ENCODE assay signal across 1 cellular context in the genomic region with DNA sequence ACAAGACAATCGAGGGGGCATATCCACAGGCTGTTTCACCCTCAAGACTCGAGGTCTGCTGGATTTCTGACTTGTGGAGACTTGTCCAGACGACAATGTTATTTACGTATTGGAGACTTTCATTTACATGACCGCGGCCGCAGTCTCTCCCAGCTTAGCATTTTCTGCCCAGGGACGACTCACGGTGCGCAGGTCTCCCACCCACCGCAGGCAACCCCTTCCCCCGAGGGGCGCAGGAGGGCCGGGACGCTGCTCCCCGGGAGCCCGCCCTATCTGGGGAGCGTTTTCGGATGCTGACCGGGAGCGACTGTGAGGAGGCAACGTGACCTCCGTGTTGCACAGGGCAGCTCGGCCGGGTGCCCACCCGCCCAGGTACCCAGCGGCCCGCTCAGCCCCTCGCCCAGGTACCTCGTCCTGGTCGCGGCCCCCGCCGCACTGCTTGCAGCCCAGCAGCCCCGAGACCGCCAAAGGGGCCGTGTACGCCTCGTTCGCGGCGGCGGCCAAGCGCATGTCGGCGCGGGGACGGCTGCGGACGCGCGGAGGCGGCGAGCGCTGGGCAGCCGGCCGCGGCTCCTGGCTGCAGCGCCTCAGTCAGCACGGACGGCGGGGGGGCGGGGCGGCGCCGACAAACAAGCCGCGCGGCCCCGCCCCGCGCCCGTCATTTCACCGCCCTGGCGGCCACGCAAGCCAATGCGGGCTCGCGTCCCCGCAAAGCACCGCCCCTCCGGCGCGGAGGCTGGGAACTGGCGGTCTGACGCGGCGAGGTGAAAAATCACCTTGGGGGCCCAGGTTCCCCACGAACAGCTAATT.
TF ChIP-seq lines count a peak whose summit lies in the region.

No MANE protein-coding gene starts in this region.

TF ChIP-seq in K562, 482 proteins besides CTCF, POLR2A, EP300 and RAD21 (continued from another document and continues in another):
- TF ChIP-seq, protein P1, sequence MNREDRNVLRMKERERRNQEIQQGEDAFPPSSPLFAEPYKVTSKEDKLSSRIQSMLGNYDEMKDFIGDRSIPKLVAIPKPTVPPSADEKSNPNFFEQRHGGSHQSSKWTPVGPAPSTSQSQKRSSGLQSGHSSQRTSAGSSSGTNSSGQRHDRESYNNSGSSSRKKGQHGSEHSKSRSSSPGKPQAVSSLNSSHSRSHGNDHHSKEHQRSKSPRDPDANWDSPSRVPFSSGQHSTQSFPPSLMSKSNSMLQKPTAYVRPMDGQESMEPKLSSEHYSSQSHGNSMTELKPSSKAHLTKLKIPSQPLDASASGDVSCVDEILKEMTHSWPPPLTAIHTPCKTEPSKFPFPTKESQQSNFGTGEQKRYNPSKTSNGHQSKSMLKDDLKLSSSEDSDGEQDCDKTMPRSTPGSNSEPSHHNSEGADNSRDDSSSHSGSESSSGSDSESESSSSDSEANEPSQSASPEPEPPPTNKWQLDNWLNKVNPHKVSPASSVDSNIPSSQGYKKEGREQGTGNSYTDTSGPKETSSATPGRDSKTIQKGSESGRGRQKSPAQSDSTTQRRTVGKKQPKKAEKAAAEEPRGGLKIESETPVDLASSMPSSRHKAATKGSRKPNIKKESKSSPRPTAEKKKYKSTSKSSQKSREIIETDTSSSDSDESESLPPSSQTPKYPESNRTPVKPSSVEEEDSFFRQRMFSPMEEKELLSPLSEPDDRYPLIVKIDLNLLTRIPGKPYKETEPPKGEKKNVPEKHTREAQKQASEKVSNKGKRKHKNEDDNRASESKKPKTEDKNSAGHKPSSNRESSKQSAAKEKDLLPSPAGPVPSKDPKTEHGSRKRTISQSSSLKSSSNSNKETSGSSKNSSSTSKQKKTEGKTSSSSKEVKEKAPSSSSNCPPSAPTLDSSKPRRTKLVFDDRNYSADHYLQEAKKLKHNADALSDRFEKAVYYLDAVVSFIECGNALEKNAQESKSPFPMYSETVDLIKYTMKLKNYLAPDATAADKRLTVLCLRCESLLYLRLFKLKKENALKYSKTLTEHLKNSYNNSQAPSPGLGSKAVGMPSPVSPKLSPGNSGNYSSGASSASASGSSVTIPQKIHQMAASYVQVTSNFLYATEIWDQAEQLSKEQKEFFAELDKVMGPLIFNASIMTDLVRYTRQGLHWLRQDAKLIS (CRISPR knock-in tag; IDR thresholded peaks at IDR 0.05), result 0 out of 2 replicates have a peak, but pooled peaks have one; percentile 47
- TF ChIP-seq RB1 (IDR thresholded peaks at IDR 0.05; ENCODE audit: low read depth) (peak; percentile 78), FIP1L1 (IDR thresholded peaks at IDR 0.05; ENCODE audit: low read depth, low read length, poor library complexity, severe bottlenecking) (peak; percentile 55), HDAC6 (IDR thresholded peaks at IDR 0.05; ENCODE audit: low read depth, low read length) (peak; percentile 97), MYC (IDR thresholded peaks at IDR 0.05; ENCODE audit: low read depth, low read length) (peak; percentile 42), MYC (CRISPR knock-in tag; IDR thresholded peaks at IDR 0.05; ENCODE audit: borderline replicate concordance, low read depth) (no peak), PTRF (tag; IDR thresholded peaks at IDR 0.05) (no peak), SMC3 (conservative IDR thresholded peaks at IDR 0.05; ENCODE audit: insufficient read depth, low read depth, low read length) (0 out of 2 replicates have a peak, but pooled peaks have one; percentile 1), L3MBTL2 (IDR thresholded peaks at IDR 0.05) (peak; percentile 95), ZNF263 (CRISPR knock-in tag; IDR thresholded peaks at IDR 0.05; ENCODE audit: borderline replicate concordance) (peak; percentile 12; the same call in 1 of the 2 replicates), MTA3 (IDR thresholded peaks at IDR 0.05; ENCODE audit: borderline replicate concordance) (peak; percentile 37; the same call in 1 of the 2 replicates), CCNT2 (IDR thresholded peaks at IDR 0.05; ENCODE audit: borderline replicate concordance, extremely low read depth, insufficient read length, low read depth, low read length) (peak; percentile 74), CREB1 (IDR thresholded peaks at IDR 0.05) (peak; percentile 63; the same call in 1 of the 2 replicates), CREB1 (CRISPR knock-in tag; IDR thresholded peaks at IDR 0.05) (peak; percentile 69), ZFP1 (CRISPR knock-in tag; IDR thresholded peaks at IDR 0.05) (no peak), BRD9 (IDR thresholded peaks at IDR 0.05; ENCODE audit: low read depth, partially characterized antibody) (no peak), KHSRP (IDR thresholded peaks at IDR 0.05) (no peak), MAZ (CRISPR knock-in tag; conservative IDR thresholded peaks at IDR 0.05 in 1 of 2, IDR thresholded peaks at IDR 0.05 in 1 of 2) (peak; percentile 48 to 59), POLR2AphosphoS5 (IDR thresholded peaks at IDR 0.05; ENCODE audit: control insufficient read depth, insufficient read depth, low read depth, low read length) (peak; percentile 55; the same call in 1 of the 2 replicates), RCOR1 (IDR thresholded peaks at IDR 0.05; ENCODE audit: borderline replicate concordance in 1 of 2, low read depth in 2 of 2, low read length in 2 of 2) (peak in 1 of 2 experiments; percentile 44; a peak in 1 of 4 replicates), SRSF9 (IDR thresholded peaks at IDR 0.05; ENCODE audit: borderline replicate concordance, low read depth, low read length) (no peak), SIN3B (IDR thresholded peaks at IDR 0.05; ENCODE audit: low read depth) (0 out of 2 replicates have a peak, but pooled peaks have one; percentile 34), KAT7 (CRISPR knock-in tag; IDR thresholded peaks at IDR 0.05; ENCODE audit: borderline replicate concordance) (peak; percentile 93; the same call in 1 of the 2 replicates), MBD2 (IDR thresholded peaks at IDR 0.05; ENCODE audit: borderline replicate concordance, low read depth) (0 out of 2 replicates have a peak, but pooled peaks have one; percentile 32), NFXL1 (CRISPR knock-in tag; IDR thresholded peaks at IDR 0.05) (no peak), TCF3 (CRISPR knock-in tag; IDR thresholded peaks at IDR 0.05) (0 out of 2 replicates have a peak, but pooled peaks have one; percentile 5), SUPT5H (IDR thresholded peaks at IDR 0.05) (0 out of 2 replicates have a peak, but pooled peaks have one; percentile 64), GATAD2B (IDR thresholded peaks at IDR 0.05; ENCODE audit: borderline replicate concordance) (peak; percentile 81; the same call in 1 of the 2 replicates), ATF7 (IDR thresholded peaks at IDR 0.05) (0 out of 2 replicates have a peak, but pooled peaks have one; percentile 49)
- TF ChIP-seq, protein P2, sequence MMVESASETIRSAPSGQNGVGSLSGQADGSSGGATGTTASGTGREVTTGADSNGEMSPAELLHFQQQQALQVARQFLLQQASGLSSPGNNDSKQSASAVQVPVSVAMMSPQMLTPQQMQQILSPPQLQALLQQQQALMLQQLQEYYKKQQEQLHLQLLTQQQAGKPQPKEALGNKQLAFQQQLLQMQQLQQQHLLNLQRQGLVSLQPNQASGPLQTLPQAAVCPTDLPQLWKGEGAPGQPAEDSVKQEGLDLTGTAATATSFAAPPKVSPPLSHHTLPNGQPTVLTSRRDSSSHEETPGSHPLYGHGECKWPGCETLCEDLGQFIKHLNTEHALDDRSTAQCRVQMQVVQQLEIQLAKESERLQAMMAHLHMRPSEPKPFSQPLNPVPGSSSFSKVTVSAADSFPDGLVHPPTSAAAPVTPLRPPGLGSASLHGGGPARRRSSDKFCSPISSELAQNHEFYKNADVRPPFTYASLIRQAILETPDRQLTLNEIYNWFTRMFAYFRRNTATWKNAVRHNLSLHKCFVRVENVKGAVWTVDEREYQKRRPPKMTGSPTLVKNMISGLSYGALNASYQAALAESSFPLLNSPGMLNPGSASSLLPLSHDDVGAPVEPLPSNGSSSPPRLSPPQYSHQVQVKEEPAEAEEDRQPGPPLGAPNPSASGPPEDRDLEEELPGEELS (CRISPR knock-in tag; IDR thresholded peaks at IDR 0.05; ENCODE audit: borderline replicate concordance), result peak; percentile 61; the same call in 1 of the 2 replicates
- TF ChIP-seq, protein P3, sequence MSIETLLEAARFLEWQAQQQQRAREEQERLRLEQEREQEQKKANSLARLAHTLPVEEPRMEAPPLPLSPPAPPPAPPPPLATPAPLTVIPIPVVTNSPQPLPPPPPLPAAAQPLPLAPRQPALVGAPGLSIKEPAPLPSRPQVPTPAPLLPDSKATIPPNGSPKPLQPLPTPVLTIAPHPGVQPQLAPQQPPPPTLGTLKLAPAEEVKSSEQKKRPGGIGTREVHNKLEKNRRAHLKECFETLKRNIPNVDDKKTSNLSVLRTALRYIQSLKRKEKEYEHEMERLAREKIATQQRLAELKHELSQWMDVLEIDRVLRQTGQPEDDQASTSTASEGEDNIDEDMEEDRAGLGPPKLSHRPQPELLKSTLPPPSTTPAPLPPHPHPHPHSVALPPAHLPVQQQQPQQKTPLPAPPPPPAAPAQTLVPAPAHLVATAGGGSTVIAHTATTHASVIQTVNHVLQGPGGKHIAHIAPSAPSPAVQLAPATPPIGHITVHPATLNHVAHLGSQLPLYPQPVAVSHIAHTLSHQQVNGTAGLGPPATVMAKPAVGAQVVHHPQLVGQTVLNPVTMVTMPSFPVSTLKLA (conservative IDR thresholded peaks at IDR 0.05), result peak in 1 of 2 experiments; percentile 53; a peak in 2 of 4 replicates
- TF ChIP-seq, protein P4, sequence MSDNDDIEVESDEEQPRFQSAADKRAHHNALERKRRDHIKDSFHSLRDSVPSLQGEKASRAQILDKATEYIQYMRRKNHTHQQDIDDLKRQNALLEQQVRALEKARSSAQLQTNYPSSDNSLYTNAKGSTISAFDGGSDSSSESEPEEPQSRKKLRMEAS (CRISPR knock-in tag; IDR thresholded peaks at IDR 0.05), result peak; percentile 67
- TF ChIP-seq, protein P5, sequence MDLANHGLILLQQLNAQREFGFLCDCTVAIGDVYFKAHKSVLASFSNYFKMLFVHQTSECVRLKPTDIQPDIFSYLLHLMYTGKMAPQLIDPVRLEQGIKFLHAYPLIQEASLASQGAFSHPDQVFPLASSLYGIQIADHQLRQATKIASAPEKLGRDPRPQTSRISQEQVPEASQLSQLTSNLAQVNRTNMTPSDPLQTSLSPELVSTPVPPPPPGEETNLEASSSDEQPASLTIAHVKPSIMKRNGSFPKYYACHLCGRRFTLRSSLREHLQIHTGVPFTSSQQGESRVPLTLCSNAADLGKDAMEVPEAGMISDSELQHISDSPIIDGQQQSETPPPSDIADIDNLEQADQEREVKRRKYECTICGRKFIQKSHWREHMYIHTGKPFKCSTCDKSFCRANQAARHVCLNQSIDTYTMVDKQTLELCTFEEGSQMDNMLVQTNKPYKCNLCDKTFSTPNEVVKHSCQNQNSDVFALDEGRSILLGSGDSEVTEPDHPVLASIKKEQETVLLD (IDR thresholded peaks at IDR 0.05), result no peak
- TF ChIP-seq, protein P6, sequence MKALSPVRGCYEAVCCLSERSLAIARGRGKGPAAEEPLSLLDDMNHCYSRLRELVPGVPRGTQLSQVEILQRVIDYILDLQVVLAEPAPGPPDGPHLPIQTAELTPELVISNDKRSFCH (CRISPR knock-in tag; IDR thresholded peaks at IDR 0.05), result no peak
- TF ChIP-seq, protein P6 (tag; IDR thresholded peaks at IDR 0.05), result peak; percentile 30; the same call in 1 of the 2 replicates
- TF ChIP-seq, protein P7, sequence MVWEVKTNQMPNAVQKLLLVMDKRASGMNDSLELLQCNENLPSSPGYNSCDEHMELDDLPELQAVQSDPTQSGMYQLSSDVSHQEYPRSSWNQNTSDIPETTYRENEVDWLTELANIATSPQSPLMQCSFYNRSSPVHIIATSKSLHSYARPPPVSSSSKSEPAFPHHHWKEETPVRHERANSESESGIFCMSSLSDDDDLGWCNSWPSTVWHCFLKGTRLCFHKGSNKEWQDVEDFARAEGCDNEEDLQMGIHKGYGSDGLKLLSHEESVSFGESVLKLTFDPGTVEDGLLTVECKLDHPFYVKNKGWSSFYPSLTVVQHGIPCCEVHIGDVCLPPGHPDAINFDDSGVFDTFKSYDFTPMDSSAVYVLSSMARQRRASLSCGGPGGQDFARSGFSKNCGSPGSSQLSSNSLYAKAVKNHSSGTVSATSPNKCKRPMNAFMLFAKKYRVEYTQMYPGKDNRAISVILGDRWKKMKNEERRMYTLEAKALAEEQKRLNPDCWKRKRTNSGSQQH (CRISPR knock-in tag; IDR thresholded peaks at IDR 0.05), result no peak
- TF ChIP-seq, protein P8, sequence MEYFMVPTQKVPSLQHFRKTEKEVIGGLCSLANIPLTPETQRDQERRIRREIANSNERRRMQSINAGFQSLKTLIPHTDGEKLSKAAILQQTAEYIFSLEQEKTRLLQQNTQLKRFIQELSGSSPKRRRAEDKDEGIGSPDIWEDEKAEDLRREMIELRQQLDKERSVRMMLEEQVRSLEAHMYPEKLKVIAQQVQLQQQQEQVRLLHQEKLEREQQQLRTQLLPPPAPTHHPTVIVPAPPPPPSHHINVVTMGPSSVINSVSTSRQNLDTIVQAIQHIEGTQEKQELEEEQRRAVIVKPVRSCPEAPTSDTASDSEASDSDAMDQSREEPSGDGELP (CRISPR knock-in tag; IDR thresholded peaks at IDR 0.05; ENCODE audit: borderline replicate concordance), result peak; percentile 26; the same call in 1 of the 2 replicates
- TF ChIP-seq, protein P9, sequence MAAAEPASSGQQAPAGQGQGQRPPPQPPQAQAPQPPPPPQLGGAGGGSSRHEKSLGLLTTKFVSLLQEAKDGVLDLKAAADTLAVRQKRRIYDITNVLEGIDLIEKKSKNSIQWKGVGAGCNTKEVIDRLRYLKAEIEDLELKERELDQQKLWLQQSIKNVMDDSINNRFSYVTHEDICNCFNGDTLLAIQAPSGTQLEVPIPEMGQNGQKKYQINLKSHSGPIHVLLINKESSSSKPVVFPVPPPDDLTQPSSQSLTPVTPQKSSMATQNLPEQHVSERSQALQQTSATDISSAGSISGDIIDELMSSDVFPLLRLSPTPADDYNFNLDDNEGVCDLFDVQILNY (CRISPR knock-in tag; IDR thresholded peaks at IDR 0.05), result 0 out of 2 replicates have a peak, but pooled peaks have one; percentile 53
- TF ChIP-seq, protein P10, sequence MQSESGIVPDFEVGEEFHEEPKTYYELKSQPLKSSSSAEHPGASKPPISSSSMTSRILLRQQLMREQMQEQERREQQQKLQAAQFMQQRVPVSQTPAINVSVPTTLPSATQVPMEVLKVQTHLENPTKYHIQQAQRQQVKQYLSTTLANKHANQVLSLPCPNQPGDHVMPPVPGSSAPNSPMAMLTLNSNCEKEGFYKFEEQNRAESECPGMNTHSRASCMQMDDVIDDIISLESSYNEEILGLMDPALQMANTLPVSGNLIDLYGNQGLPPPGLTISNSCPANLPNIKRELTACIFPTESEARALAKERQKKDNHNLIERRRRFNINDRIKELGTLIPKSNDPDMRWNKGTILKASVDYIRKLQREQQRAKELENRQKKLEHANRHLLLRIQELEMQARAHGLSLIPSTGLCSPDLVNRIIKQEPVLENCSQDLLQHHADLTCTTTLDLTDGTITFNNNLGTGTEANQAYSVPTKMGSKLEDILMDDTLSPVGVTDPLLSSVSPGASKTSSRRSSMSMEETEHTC (IDR thresholded peaks at IDR 0.05), result no peak
- TF ChIP-seq, protein P11, sequence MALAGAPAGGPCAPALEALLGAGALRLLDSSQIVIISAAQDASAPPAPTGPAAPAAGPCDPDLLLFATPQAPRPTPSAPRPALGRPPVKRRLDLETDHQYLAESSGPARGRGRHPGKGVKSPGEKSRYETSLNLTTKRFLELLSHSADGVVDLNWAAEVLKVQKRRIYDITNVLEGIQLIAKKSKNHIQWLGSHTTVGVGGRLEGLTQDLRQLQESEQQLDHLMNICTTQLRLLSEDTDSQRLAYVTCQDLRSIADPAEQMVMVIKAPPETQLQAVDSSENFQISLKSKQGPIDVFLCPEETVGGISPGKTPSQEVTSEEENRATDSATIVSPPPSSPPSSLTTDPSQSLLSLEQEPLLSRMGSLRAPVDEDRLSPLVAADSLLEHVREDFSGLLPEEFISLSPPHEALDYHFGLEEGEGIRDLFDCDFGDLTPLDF (CRISPR knock-in tag; IDR thresholded peaks at IDR 0.05), result peak; percentile 24; the same call in 1 of the 2 replicates
